8 cellular contexts compared by ENCODE assay signal in the genomic region with DNA sequence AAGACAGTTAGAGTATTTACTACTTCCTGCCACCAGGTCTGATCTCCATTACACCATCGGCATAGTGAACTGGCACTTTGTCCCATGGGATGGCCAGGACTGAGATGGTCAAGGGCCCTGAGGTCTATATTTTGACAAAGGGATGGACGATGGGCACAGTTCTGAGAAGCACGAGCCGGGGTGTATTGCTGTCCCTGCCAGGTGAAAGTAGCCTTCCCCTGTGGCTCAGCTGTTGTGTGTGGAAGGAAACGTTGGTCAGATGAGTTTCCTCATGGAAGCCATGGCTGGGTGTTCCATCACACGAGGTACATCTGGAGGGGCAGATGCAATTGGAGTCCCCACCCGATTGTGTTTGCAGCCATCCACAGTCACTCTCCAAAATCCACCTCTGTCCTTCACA.
"Had no signal": no experiment of that assay in that cellular context is flagged by ENCODE, and none has a peak within 500 bp of the region (broad histone marks: within the 10 kb centered on the region; RNA-seq: fewer than 3 reads in every experiment).

No MANE protein-coding gene starts in this region.

- H3K27ac ChIP-seq: HL-60 had no signal

- H3K4me1 Mint-ChIP-seq: GM23338, H9 had no signal

- ATAC-seq: GM23338, K562 had no signal

- H3K27ac Mint-ChIP-seq: GM23338, H9, HFFc6 had no signal

- H3K4me3 ChIP-seq: GM23338, K562 had no signal

- H3K4me3 Mint-ChIP-seq: GM23338, H9, HFFc6 had no signal

- DNase-seq: H9, HCEC 1CT, HFFc6, IMR-90, KG1 had no signal
